13 cellular contexts compared by ENCODE assay signal in genomic region chr2:155733091-155733870, GRCh38.
A peak's percentile ranks its signal among the peaks of the same experiment; 100 is the strongest.
DNase-seq lines count a peak whose midpoint lies in the region; ATAC-seq and TF ChIP-seq lines count a peak whose summit lies in the region.
"Had no signal": no experiment of that assay in that cellular context is flagged by ENCODE, and none has a peak within 500 bp of the region (broad histone marks: within the 10 kb centered on the region; RNA-seq: fewer than 3 reads in every experiment).

No MANE protein-coding gene starts in this region.

- no peak overlapping the region for H3K4me3 ChIP-seq in epithelial cell of esophagus (ENCODE audit: low read length)
- H3K4me3 ChIP-seq: BLaER1 treated with 17β-estradiol and CSF1 and Interleukin-3, amounts not matched to agents 10 nM and 100 nM; K562; prostate gland; suprapubic skin had no signal

- peak; percentile 87 for DNase-seq in NCI-H146 treated with DMSO at 0.1 percent for 48 hours (lab: John Stamatoyannopoulos, UW; ENCODE audit: unreplicated experiment)
- peak; percentile 22 to 69 for DNase-seq in NCI-H526 (lab: John Stamatoyannopoulos, UW)
- peak; percentile 23 for DNase-seq in epithelial cell of esophagus (ENCODE audit: low read depth)
- peak in 8 of 10 donors; percentile 14 to 90 (median 44) for DNase-seq in posterior cingulate gyrus
- no peak for DNase-seq in RKO (ENCODE audit: low spot score)
- DNase-seq: effector memory CD4-positive, alpha-beta T cell; NCI-H1436 treated with DMSO at 0.1 percent for 48 hours had no signal

- intact Hi-C loops in posterior cingulate gyrus (cut with DNase I): loop anchor here (10.0 kb wide), 1 partner anchor 602 kb away; the partner anchor contains the start of gene NR4A2

- no peak for ATAC-seq in GM21723 (IDR thresholded peaks at IDR 0.05; ENCODE audit: unreplicated experiment)
- ATAC-seq in GM19035 (IDR thresholded peaks at IDR 0.05; ENCODE audit: unreplicated experiment): no peak
- ATAC-seq: K562 had no signal

- TF ChIP-seq CTCF in epithelial cell of esophagus (IDR thresholded peaks at IDR 0.05; ENCODE audit: insufficient read depth, low read depth, low read length, missing control alignments): no peak
